Comparison of ENCODE assay signal across 8 cellular contexts in the genomic region with DNA sequence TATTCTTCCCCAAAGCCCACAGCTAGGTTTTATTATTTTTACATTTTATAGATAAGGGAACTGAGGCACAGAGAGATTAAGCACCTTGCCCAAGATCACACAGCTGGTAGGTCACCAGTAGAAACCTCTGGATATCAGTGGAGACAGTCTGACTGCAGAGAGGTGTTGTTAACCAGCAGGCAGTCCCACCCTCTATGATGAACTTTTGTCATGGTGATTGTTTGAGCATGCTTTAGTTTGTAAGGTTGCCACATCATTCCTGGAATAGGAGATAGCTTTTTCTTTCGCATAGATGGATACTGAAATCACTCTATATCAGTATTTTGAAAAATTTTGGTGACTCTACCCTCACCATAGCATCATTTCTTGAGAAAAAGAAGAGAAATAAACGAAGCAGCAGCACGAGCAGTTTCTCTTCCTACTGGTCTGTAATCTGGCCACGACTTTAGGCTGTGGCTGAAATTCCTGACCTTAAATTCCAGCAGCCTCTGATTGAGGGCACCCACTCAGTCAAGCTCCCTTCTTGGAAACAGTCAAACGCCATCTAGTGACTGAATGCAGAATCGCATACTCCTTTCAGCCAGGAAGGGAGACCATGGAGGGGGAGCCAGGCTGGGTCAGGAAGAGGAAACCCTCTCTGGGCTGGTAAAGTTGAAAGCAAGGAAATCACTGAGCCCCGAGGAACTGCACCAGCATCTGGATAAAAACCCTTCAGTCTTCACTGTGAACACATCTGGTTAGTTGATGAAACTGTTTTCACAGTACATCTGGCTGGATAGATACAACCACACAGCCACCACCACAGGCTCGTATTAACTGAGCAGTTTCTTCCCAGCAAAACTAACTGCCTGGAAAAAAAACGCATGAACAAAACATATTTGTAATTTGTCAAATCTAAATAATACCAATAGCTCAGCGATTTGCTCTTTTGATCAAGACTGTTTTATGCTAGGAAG.
A peak's percentile ranks its signal among the peaks of the same experiment; 100 is the strongest.
DNase-seq lines count a peak whose midpoint lies in the region; ATAC-seq and TF ChIP-seq lines count a peak whose summit lies in the region.

No MANE protein-coding gene starts in this region.

- no peak overlapping the region for H3K27ac ChIP-seq in CD4-positive, alpha-beta memory T cell (ENCODE audit: low read depth, low read length)
- no peak overlapping the region for H3K27ac ChIP-seq in Panc1 (ENCODE audit: low read length)
- H3K27ac ChIP-seq in upper lobe of left lung, result no peak overlapping the region

- TF ChIP-seq CTCF in Panc1 (IDR thresholded peaks at IDR 0.05), result peak; percentile 89
- TF ChIP-seq CTCF in foreskin fibroblast (IDR thresholded peaks at IDR 0.05; ENCODE audit: low read depth, low read length), result peak; percentile 97
- peak; percentile 73 to 87 (median 79) for TF ChIP-seq CTCF in upper lobe of left lung (IDR thresholded peaks at IDR 0.05)

- 18 to 19% methylated on average over 10 of the region's 10 CpGs for WGBS in upper lobe of left lung, 2 donors

- H3K4me3 ChIP-seq in CD4-positive, alpha-beta memory T cell (ENCODE audit: low read length in 2 of 2), result no peak overlapping the region
- H3K4me3 ChIP-seq in Panc1 (ENCODE audit: low read depth in 2 of 2, low read length in 2 of 2) (no peak overlapping the region), foreskin fibroblast (ENCODE audit: low read depth in 1 of 2, low read length in 2 of 2) (no peak overlapping the region), upper lobe of left lung (no peak overlapping the region)

- H3K27me3 Mint-ChIP-seq in CD4-positive, alpha-beta memory T cell, result peaks cover 2 to 5% of the 10 kb centered on the region in 2 donors

- POLR2A ChIA-PET in CD4-positive, alpha-beta memory T cell (lab: Charles Lee; ENCODE audit: partially characterized antibody), result interaction anchor here (0.7 kb wide), 1 partner anchor 49 kb away, joined by 3 read pairs; no protein-coding TSS in a partner anchor
- POLR2A ChIA-PET in Panc1 (lab: Charles Lee), result no interaction called here

- no peaks in the 10 kb centered on the region for H3K36me3 Mint-ChIP-seq in CD4-positive, alpha-beta memory T cell

- H3K36me3 ChIP-seq in CD4-positive, alpha-beta memory T cell (ENCODE audit: insufficient read depth, low read length), result no peaks in the 10 kb centered on the region
- no peaks in the 10 kb centered on the region for H3K36me3 ChIP-seq in Panc1 (ENCODE audit: control insufficient read depth, insufficient read depth, low read length)
- no peaks in the 10 kb centered on the region for H3K36me3 ChIP-seq in upper lobe of left lung

- intact Hi-C loops in CD4-positive, alpha-beta memory T cell (cut with micrococcal nuclease), result loop anchor here (1.0 to 2.0 kb wide), 5 partner anchors 102 to 718 kb away; no protein-coding TSS in a partner anchor
- intact Hi-C loops in Panc1 (cut with micrococcal nuclease; ENCODE audit: unreplicated experiment), result no loop called here

- in situ Hi-C loops in Panc1 (cut with HindIII; ENCODE audit: low pct_unique_long_range_greater_than_20kb, low sequenced_read_pairs), result no loop called here

- H3K27me3 ChIP-seq in CD4-positive, alpha-beta memory T cell (ENCODE audit: insufficient read depth, low read length), result no peaks in the 10 kb centered on the region
- H3K27me3 ChIP-seq in Panc1 (ENCODE audit: control insufficient read depth, insufficient read depth, low read length), result no peaks in the 10 kb centered on the region; the same call in 1 of the 2 replicates
- H3K27me3 ChIP-seq in upper lobe of left lung, result no peaks in the 10 kb centered on the region

- H3K9me3 Mint-ChIP-seq in CD4-positive, alpha-beta memory T cell, result peaks cover 0 to 10% (median 2%) of the 10 kb centered on the region in 8 donors

- no TSS peak for BruUV-seq in Panc1 (replicated peaks; lab: Mats Ljungman, UMichigan)

- H3K4me1 ChIP-seq in CD4-positive, alpha-beta memory T cell (ENCODE audit: insufficient read depth, low read length), result peaks cover 3% of the 10 kb centered on the region
- H3K4me1 ChIP-seq in Panc1 (ENCODE audit: control insufficient read depth, insufficient read depth, low read length), result no peaks in the 10 kb centered on the region
- peaks cover 0 to 5% (median 0%) of the 10 kb centered on the region in 4 donors for H3K4me1 ChIP-seq in upper lobe of left lung

- H3K4me3 Mint-ChIP-seq in CD4-positive, alpha-beta memory T cell, result no peak overlapping the region

- no peaks in the 10 kb centered on the region for H3K9me3 ChIP-seq in CD4-positive, alpha-beta memory T cell (ENCODE audit: control insufficient read depth in 1 of 2, low read length in 2 of 2)
- H3K9me3 ChIP-seq in Panc1 (ENCODE audit: control insufficient read depth, insufficient read depth, low read depth, low read length), result peaks cover 3% of the 10 kb centered on the region; the same call in 1 of the 2 replicates
- peaks cover 0 to 5% (median 0%) of the 10 kb centered on the region in 4 donors for H3K9me3 ChIP-seq in upper lobe of left lung

- no peak overlapping the region for H3K27ac Mint-ChIP-seq in CD4-positive, alpha-beta memory T cell

- peaks cover 0 to 5% (median 1%) of the 10 kb centered on the region in 4 donors for H3K4me1 Mint-ChIP-seq in CD4-positive, alpha-beta memory T cell

- ATAC-seq in HG02642 (IDR thresholded peaks at IDR 0.05; ENCODE audit: poor library complexity, unreplicated experiment) (peak; percentile 51), Panc1 (peak; percentile 77; the same call in 1 of the 2 replicates), upper lobe of left lung (ENCODE audit: low FRiP score in 2 of 2) (peak; percentile 75 to 92), HG02763 (IDR thresholded peaks at IDR 0.05; ENCODE audit: unreplicated experiment) (no peak)

- TF ChIP-seq POLR2A in upper lobe of left lung (IDR thresholded peaks at IDR 0.05), result no peak

- CTCF ChIA-PET in CD4-positive, alpha-beta memory T cell (lab: Charles Lee; ENCODE audit: partially characterized antibody), result interaction anchor here (0.9 to 3.9 kb wide), 41 partner anchors 8 to 721 kb away, joined by 3 to 28 read pairs (median 4); no protein-coding TSS in a partner anchor
- CTCF ChIA-PET in Panc1 (lab: Charles Lee), result interaction anchor here (0.6 kb wide), 1 partner anchor 374 kb away, joined by 4 read pairs; no protein-coding TSS in a partner anchor

- DNase-seq in CD4-positive, alpha-beta memory T cell, result peak; percentile 36 to 55 (median 51)
- DNase-seq in Panc1 (ENCODE audit: low read depth, low spot score) (peak; percentile 46), foreskin fibroblast (peak; percentile 74 to 91), nucleus accumbens (lab: John Stamatoyannopoulos, UW) (peak in 35 of 56 donors; percentile 0 to 62 (median 7)), upper lobe of left lung (peak in 1 of 2 donors; percentile 28)
- DNase-seq in activated T-helper 1 cell treated with anti-CD3 and anti-CD28 coated beads, Interleukin-2, amount 50 U/mL, for 16 hours (ENCODE audit: low read depth in 1 of 2, low spot score in 1 of 2), result peak; percentile 6 to 14

- TF ChIP-seq EP300 in upper lobe of left lung (IDR thresholded peaks at IDR 0.05), result no peak
